1 cellular context compared by ENCODE assay signal in genomic region chr11:128512478-128513127, GRCh38.
TF ChIP-seq lines count a peak whose summit lies in the region.

No MANE protein-coding gene starts in this region.

TF ChIP-seq in liver, 16 proteins besides CTCF, POLR2A, EP300 and RAD21 (continued from another document):
- TF ChIP-seq HNF4G (IDR thresholded peaks at IDR 0.05) (no peak), FOXA1 (IDR thresholded peaks at IDR 0.05) (no peak)
TF ChIP-seq in liver: peak in this region for 0.
